In the genomic region with DNA sequence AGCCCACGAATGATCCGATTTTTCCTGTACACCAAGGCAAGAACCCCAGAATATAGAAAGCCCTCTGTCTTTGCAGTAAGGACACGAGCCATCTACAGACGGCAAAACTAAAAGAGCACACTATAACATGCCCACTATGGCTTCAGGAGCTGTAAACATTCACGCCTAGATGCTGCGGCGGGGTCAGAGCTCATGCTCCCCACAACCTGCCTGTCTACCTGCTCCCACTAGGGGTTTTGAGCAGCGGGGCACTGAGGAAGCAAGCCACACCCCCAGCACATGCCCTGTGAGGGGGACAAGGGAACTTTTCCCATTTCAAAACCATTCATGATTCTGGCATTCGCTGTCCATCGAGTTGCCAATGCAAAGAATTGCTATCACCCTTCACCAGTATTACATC, we compare ENCODE assay signal across 9 cellular contexts.
"Had no signal": no experiment of that assay in that cellular context is flagged by ENCODE, and none has a peak within 500 bp of the region (broad histone marks: within the 10 kb centered on the region; RNA-seq: fewer than 3 reads in every experiment).

No MANE protein-coding gene starts in this region.

- H3K4me1 ChIP-seq: HAP-1 had no signal

- H3K36me3 ChIP-seq: HAP-1 had no signal

- H3K4me1 Mint-ChIP-seq: H9 had no signal

- H3K9me3 Mint-ChIP-seq: H9, HFFc6 had no signal

- H3K27ac ChIP-seq: GM23248 had no signal

- H3K4me3 ChIP-seq: GM23248, HAP-1 had no signal

- H3K4me3 Mint-ChIP-seq: H9, HFFc6 had no signal

- H3K9me3 ChIP-seq: HAP-1 had no signal

- H2AFZ ChIP-seq: GM23248 had no signal

- H3K27ac Mint-ChIP-seq: HFFc6 had no signal

- FAIRE-seq: H54 had no signal

- DNase-seq: GM23248, GOT3, H7, H9, HCEC 1CT, HFFc6 had no signal

- ATAC-seq: HCT116 had no signal

- H3K9ac ChIP-seq: GM23248 had no signal
